ENCODE assay signal across 1 cellular context in the genomic region with DNA sequence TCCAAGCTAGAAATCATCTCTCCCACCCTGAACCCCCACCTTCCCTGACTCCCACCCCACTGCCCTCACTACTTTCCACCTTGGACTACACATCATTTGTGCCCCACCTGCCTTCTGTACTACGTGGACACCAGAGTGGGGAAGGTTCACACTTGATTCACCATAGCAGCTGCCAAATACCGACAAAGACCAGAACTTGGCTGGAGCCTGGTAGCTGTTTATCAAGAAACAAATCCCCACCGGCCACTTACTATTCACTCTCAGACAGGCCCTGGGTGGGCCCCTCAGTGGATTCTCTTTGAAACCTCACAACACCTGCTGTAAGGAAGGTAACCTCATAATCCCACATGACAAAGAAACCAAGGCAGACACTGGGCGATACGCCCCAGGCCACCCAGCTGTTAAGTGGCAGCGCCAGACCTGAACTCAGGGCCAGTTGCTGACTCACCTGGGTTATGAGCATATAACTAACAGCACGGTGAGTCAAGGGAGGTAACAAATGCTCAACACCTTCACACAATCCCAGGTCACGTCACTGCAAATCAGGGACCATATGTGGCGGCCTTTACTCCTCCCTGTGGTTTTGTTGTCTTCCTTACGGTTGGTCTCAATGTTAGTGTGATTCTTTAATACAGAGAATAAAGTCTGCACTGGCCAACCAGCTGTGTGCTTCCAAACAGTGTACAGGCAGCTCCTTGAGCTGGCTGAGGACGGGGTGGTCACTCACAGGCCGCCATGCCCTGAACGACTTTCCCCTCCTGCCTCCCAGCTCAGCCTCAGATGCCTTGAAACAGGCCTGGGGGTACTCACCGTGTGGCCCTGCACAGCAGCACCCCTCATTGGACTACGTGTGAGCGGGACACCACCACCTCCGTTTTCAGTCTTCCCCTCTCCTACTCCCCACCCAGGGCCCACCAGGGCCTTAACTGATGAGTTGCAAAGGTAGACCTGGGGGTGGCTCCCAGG.
TF ChIP-seq lines count a peak whose summit lies in the region.

No MANE protein-coding gene starts in this region.

TF ChIP-seq in SK-N-SH, 30 proteins besides CTCF, POLR2A, EP300 and RAD21 (continued from another document):
- TF ChIP-seq, protein P1, sequence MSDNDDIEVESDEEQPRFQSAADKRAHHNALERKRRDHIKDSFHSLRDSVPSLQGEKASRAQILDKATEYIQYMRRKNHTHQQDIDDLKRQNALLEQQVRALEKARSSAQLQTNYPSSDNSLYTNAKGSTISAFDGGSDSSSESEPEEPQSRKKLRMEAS (IDR thresholded peaks at IDR 0.05; ENCODE audit: low read depth): no peak
- TF ChIP-seq JUND (IDR thresholded peaks at IDR 0.05) (no peak), MEF2A (IDR thresholded peaks at IDR 0.05; ENCODE audit: borderline replicate concordance, low read depth) (no peak), GABPA (IDR thresholded peaks at IDR 0.05; ENCODE audit: low read depth) (no peak)
- TF ChIP-seq, protein P2, sequence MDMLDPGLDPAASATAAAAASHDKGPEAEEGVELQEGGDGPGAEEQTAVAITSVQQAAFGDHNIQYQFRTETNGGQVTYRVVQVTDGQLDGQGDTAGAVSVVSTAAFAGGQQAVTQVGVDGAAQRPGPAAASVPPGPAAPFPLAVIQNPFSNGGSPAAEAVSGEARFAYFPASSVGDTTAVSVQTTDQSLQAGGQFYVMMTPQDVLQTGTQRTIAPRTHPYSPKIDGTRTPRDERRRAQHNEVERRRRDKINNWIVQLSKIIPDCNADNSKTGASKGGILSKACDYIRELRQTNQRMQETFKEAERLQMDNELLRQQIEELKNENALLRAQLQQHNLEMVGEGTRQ (IDR thresholded peaks at IDR 0.05; ENCODE audit: borderline replicate concordance, low read depth, low read length): no peak
- TF ChIP-seq, protein P3, sequence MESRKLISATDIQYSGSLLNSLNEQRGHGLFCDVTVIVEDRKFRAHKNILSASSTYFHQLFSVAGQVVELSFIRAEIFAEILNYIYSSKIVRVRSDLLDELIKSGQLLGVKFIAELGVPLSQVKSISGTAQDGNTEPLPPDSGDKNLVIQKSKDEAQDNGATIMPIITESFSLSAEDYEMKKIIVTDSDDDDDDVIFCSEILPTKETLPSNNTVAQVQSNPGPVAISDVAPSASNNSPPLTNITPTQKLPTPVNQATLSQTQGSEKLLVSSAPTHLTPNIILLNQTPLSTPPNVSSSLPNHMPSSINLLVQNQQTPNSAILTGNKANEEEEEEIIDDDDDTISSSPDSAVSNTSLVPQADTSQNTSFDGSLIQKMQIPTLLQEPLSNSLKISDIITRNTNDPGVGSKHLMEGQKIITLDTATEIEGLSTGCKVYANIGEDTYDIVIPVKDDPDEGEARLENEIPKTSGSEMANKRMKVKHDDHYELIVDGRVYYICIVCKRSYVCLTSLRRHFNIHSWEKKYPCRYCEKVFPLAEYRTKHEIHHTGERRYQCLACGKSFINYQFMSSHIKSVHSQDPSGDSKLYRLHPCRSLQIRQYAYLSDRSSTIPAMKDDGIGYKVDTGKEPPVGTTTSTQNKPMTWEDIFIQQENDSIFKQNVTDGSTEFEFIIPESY (IDR thresholded peaks at IDR 0.05; ENCODE audit: borderline replicate concordance, low read depth): no peak
- TF ChIP-seq, protein P4, sequence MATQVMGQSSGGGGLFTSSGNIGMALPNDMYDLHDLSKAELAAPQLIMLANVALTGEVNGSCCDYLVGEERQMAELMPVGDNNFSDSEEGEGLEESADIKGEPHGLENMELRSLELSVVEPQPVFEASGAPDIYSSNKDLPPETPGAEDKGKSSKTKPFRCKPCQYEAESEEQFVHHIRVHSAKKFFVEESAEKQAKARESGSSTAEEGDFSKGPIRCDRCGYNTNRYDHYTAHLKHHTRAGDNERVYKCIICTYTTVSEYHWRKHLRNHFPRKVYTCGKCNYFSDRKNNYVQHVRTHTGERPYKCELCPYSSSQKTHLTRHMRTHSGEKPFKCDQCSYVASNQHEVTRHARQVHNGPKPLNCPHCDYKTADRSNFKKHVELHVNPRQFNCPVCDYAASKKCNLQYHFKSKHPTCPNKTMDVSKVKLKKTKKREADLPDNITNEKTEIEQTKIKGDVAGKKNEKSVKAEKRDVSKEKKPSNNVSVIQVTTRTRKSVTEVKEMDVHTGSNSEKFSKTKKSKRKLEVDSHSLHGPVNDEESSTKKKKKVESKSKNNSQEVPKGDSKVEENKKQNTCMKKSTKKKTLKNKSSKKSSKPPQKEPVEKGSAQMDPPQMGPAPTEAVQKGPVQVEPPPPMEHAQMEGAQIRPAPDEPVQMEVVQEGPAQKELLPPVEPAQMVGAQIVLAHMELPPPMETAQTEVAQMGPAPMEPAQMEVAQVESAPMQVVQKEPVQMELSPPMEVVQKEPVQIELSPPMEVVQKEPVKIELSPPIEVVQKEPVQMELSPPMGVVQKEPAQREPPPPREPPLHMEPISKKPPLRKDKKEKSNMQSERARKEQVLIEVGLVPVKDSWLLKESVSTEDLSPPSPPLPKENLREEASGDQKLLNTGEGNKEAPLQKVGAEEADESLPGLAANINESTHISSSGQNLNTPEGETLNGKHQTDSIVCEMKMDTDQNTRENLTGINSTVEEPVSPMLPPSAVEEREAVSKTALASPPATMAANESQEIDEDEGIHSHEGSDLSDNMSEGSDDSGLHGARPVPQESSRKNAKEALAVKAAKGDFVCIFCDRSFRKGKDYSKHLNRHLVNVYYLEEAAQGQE (IDR thresholded peaks at IDR 0.05; ENCODE audit: low read depth, low read length): no peak
